ENCODE assay signal across 8 cellular contexts in the genomic region with DNA sequence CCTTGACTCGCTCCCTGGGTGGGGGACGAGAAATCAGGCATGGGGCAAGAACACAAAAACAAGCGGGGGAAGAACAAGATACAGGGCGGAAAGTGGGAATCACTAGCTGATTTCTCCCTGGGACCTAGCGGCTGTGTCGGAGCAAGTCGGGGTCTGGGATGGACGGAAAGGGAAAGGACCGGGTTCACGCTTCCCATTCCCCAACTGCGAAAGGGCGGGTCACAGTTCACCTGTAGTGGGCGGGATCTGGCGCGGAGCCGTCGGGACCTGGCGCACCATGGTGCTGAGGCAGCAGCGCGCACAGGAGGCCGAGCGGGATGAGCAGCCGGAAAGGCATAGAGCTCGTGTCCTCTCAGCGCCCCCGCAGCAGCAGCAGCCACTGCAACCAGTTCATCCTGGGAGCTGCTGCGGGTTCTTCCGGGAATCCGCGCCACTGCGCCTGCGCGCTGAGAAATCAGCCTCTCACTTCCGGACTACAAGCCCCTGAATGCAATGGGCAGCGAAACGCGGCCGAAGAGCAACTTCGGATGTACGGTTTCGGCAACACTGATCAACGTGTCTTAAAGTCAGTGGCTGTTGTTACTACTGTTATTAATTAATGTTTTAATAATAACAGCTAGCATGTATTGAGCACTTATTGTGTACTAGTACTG. TPM values are rescaled to one million over a fixed set of nuclear protein-coding genes. Genes with fewer than 3 reads are reported as not detected.
A peak's percentile ranks its signal among the peaks of the same experiment; 100 is the strongest.
DNase-seq lines count a peak whose midpoint lies in the region; ATAC-seq and TF ChIP-seq lines count a peak whose summit lies in the region.

A gene with protein sequence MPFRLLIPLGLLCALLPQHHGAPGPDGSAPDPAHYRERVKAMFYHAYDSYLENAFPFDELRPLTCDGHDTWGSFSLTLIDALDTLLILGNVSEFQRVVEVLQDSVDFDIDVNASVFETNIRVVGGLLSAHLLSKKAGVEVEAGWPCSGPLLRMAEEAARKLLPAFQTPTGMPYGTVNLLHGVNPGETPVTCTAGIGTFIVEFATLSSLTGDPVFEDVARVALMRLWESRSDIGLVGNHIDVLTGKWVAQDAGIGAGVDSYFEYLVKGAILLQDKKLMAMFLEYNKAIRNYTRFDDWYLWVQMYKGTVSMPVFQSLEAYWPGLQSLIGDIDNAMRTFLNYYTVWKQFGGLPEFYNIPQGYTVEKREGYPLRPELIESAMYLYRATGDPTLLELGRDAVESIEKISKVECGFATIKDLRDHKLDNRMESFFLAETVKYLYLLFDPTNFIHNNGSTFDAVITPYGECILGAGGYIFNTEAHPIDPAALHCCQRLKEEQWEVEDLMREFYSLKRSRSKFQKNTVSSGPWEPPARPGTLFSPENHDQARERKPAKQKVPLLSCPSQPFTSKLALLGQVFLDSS (minus strand): TSS at position 415 of the 653 bp plus-strand sequence. CDS start 78 bp downstream, at position 337.

- no peaks in the 10 kb centered on the region for H3K36me3 ChIP-seq in MM.1S (replicated peaks; ENCODE audit: insufficient read depth, low read length)

- no peaks in the 10 kb centered on the region; a peak in 1 of 5 replicates for H3K9me3 Mint-ChIP-seq in H9
- H3K9me3 Mint-ChIP-seq in nephron: no peaks in the 10 kb centered on the region

- H3K79me1 ChIP-seq in H9 (ENCODE audit: insufficient read depth, low read depth, low read length, poor library complexity, severe bottlenecking): no peaks in the 10 kb centered on the region

- H3K14ac ChIP-seq in H9 (ENCODE audit: insufficient read depth, low read length): peak within 1 kb of the TSS; percentile 42

- H3K56ac ChIP-seq in H9 (ENCODE audit: insufficient read length, low read depth, low read length): no peak within 1 kb of the TSS

- H4K8ac ChIP-seq in H9 (replicated peaks; ENCODE audit: insufficient read length, low read depth, low read length): no peak within 1 kb of the TSS

- H2BK20ac ChIP-seq in H9 (ENCODE audit: low read depth, low read length, poor library complexity, severe bottlenecking): no peak within 1 kb of the TSS

- H3K36me3 Mint-ChIP-seq in H9 (ENCODE audit: insufficient read depth in 1 of 3, low read depth in 3 of 3) (peaks cover 0 to 23% (median 13%) of the 10 kb centered on the region in 3 experiments; a peak in 6 of 7 replicates), nephron (ENCODE audit: low read depth) (no peaks in the 10 kb centered on the region)

- no peaks in the 10 kb centered on the region for H3K9me3 ChIP-seq in H9 (ENCODE audit: control insufficient read depth, low read depth, low read length)
- H3K9me3 ChIP-seq in MM.1S (replicated peaks; ENCODE audit: insufficient read depth, low read length): no peaks in the 10 kb centered on the region

- peak within 1 kb of the TSS; percentile 9 for H3K27ac ChIP-seq in H9 (ENCODE audit: insufficient read length, low read depth, low read length)
- H3K27ac ChIP-seq in MM.1S (ENCODE audit: low read length): peak within 1 kb of the TSS; percentile 62; the same call in 1 of the 2 replicates

- H3K23me2 ChIP-seq in H9 (ENCODE audit: insufficient read length, low read depth, low read length, poor library complexity, severe bottlenecking): no peaks in the 10 kb centered on the region

- peak within 1 kb of the TSS; percentile 34 to 97 (median 92) for H3K27ac Mint-ChIP-seq in H9
- H3K27ac Mint-ChIP-seq in nephron: peak within 1 kb of the TSS; percentile 65 to 95 (median 90)

- H3K4me1 Mint-ChIP-seq in H9 (peaks cover 17 to 28% of the 10 kb centered on the region in 2 experiments), nephron (peaks cover 27% of the 10 kb centered on the region)

- H3K23ac ChIP-seq in H9 (ENCODE audit: insufficient read length, low read depth, low read length): no peak within 1 kb of the TSS

- no peak within 1 kb of the TSS for H2BK5ac ChIP-seq in H9 (ENCODE audit: insufficient read length, low read length)

- H3K4me3 ChIP-seq in MM.1S (ENCODE audit: low read length): peak within 1 kb of the TSS; percentile 93
- peak within 1 kb of the TSS; percentile 97 for H3K4me3 ChIP-seq in fibroblast of the aortic adventitia (ENCODE audit: low read depth, low read length)

- DNase-seq in EH (ENCODE audit: low read depth) (peak; percentile 97), H9 (peak; percentile 98), MM.1S (peak; percentile 96), SHP77 treated with DMSO at 0.1 percent for 48 hours (lab: John Stamatoyannopoulos, UW) (peak; percentile 94), fibroblast of the aortic adventitia (ENCODE audit: low read depth) (peak; percentile 96)
- peak; percentile 89 for DNase-seq in activated effector memory CD4-positive, alpha-beta T cell treated with Interleukin-2 at 50 U/mL for 16 hours
- peak; percentile 93 for DNase-seq in stimulated activated naive CD8-positive, alpha-beta T cell treated with anti-CD3 and anti-CD28 coated beads, Interleukin-15, Interleukin-2, amounts not matched to agents 100 U/mL and 50 U/mL, for 24 hours

- no peak within 1 kb of the TSS for H2BK12ac ChIP-seq in H9 (ENCODE audit: insufficient read length, low read depth, low read length)

- H3K27me3 Mint-ChIP-seq in H9 (ENCODE audit: low read depth) (peaks cover 2% of the 10 kb centered on the region), nephron (ENCODE audit: low read depth) (no peaks in the 10 kb centered on the region)

- WGBS in H9 (ENCODE audit: extremely low coverage, insufficient read length, low lambda C conversion rate): no CpG with 5 or more reads among the region's 42 CpGs

- H3K27me3 ChIP-seq in H9 (ENCODE audit: insufficient read depth, low read length) (no peaks in the 10 kb centered on the region), MM.1S (replicated peaks; ENCODE audit: insufficient read depth, low read length) (no peaks in the 10 kb centered on the region)

- no peak within 1 kb of the TSS for H3K4ac ChIP-seq in H9 (ENCODE audit: low read depth, low read length)

- no peaks in the 10 kb centered on the region for H3K9me2 ChIP-seq in MM.1S (replicated peaks; ENCODE audit: insufficient read depth, low read length)

- H2BK15ac ChIP-seq in H9 (ENCODE audit: low read depth, low read length): no peak within 1 kb of the TSS

- H4K20me1 ChIP-seq in H9 (ENCODE audit: control insufficient read depth, insufficient read depth, insufficient read length) (no peaks in the 10 kb centered on the region), MM.1S (ENCODE audit: insufficient read depth, low read length) (no peaks in the 10 kb centered on the region)

- TF ChIP-seq CTCF in H9 (conservative IDR thresholded peaks at IDR 0.05) (no peak), MM.1S (IDR thresholded peaks at IDR 0.05; ENCODE audit: low read length) (no peak), fibroblast of the aortic adventitia (IDR thresholded peaks at IDR 0.05; ENCODE audit: insufficient read depth, low read length) (no peak), nephron (IDR thresholded peaks at IDR 0.05; ENCODE audit: unreplicated experiment in 3 of 3) (peak in 1 of 3 experiments; percentile 14)

- no peak within 1 kb of the TSS for H3T11ph ChIP-seq in H9 (ENCODE audit: low read length)

- H2AK5ac ChIP-seq in H9 (ENCODE audit: insufficient read length, low read length): no peak within 1 kb of the TSS

- H3K4me3 Mint-ChIP-seq in H9 (peak within 1 kb of the TSS; percentile 85 to 95), nephron (peak within 1 kb of the TSS; percentile 87 to 97 (median 95))

- peak within 1 kb of the TSS; percentile 70 for H3K9ac ChIP-seq in H9 (ENCODE audit: extremely low read depth, insufficient read length, low read length)
- peak within 1 kb of the TSS; percentile 73 for H3K9ac ChIP-seq in MM.1S (ENCODE audit: low read length)

- H3F3A ChIP-seq in MM.1S (ENCODE audit: insufficient read depth, low read length): peaks cover 4% of the 10 kb centered on the region; the same call in 1 of the 2 replicates

- H4K91ac ChIP-seq in H9 (ENCODE audit: insufficient read length, low read depth, low read length): no peak within 1 kb of the TSS

- H3K79me2 ChIP-seq in H9 (ENCODE audit: insufficient read depth, low read length) (no peaks in the 10 kb centered on the region), MM.1S (ENCODE audit: low read length) (peaks cover 10% of the 10 kb centered on the region; the same call in 1 of the 2 replicates)

- peak within 1 kb of the TSS; percentile 54 for H3K18ac ChIP-seq in H9 (ENCODE audit: insufficient read length, low read depth, low read length)

- no peak within 1 kb of the TSS for H2AFZ ChIP-seq in H9 (ENCODE audit: low read length)
- H2AFZ ChIP-seq in MM.1S (ENCODE audit: low read length): peak within 1 kb of the TSS; percentile 91

- no peak within 1 kb of the TSS for H4K5ac ChIP-seq in H9 (ENCODE audit: insufficient read length, low read depth, low read length)

- H3K4me2 ChIP-seq in H9 (ENCODE audit: insufficient read depth, insufficient read length, low read length): peak within 1 kb of the TSS; percentile 75
- H3K4me2 ChIP-seq in MM.1S (ENCODE audit: low read depth, low read length): peak within 1 kb of the TSS; percentile 80

- no peak within 1 kb of the TSS for H2BK120ac ChIP-seq in H9 (ENCODE audit: low read depth, low read length, poor library complexity, severe bottlenecking)

- ATAC-seq in stimulated activated naive CD8-positive, alpha-beta T cell treated with anti-CD3 and anti-CD28 coated beads, Interleukin-15, Interleukin-2, amounts not matched to agents 100 U/mL and 50 U/mL, for 24 hours: peak; percentile 95

- H3K4me1 ChIP-seq in H9 (ENCODE audit: insufficient read depth, low read length): peaks cover 2% of the 10 kb centered on the region; the same call in 1 of the 2 replicates
- H3K4me1 ChIP-seq in MM.1S (ENCODE audit: low read length): 0 out of 2 replicates have a peak, but pooled peaks cover 4% of the 10 kb centered on the region

RNA-seq across cellular contexts. Expression of the gene that starts here (rescaled TPM):
- total RNA-seq in H9 (2021): 27.8 and 28.4 TPM in 2 replicates
- total RNA-seq in fibroblast of the aortic adventitia (ENCODE audit: low replicate concordance): 16.7 and 34.1 TPM in 2 replicates

Comparison
In these comparisons a context has a peak if more than half of its experiments do, and no peak if none do; other contexts are left out.
1. Peak in every context shown above with its lines: DNase-seq, ATAC-seq, H3K4me3 ChIP-seq and H3K27ac ChIP-seq.